In genomic region chr5:69333668-69334315, GRCh38 we compare ENCODE assay signal across 7 cellular contexts. TPM values are rescaled to one million over a fixed set of nuclear protein-coding genes. Genes with fewer than 3 reads are reported as not detected.
DNase-seq lines count a peak whose midpoint lies in the region; ATAC-seq and TF ChIP-seq lines count a peak whose summit lies in the region.
"Not testable (repeated sequence)": the region's sequence is repeated elsewhere in the genome, so short reads cannot be mapped to it uniquely, and the experiment has no call there.

No MANE protein-coding gene starts in this region.

- not testable (repeated sequence) for H3K27me3 ChIP-seq in CD4-positive, CD25-positive, alpha-beta regulatory T cell (ENCODE audit: control insufficient read depth, insufficient read depth, low read length); right lobe of liver

- H3K4me3 ChIP-seq in CD4-positive, CD25-positive, alpha-beta regulatory T cell (ENCODE audit: low read depth, low read length); HEK293 (ENCODE audit: low read depth, low read length); right lobe of liver: not testable (repeated sequence)

- H3K27ac ChIP-seq in CD4-positive, CD25-positive, alpha-beta regulatory T cell (ENCODE audit: insufficient read depth, low read length, poor library complexity, severe bottlenecking); HEK293 (ENCODE audit: extremely low read depth, low read depth, low read length); right lobe of liver: not testable (repeated sequence)
- H3K27ac ChIP-seq in RWPE1: peak overlapping the region; percentile 72

- H3K27me3 Mint-ChIP-seq in CD4-positive, CD25-positive, alpha-beta regulatory T cell; activated T-helper 17 cell treated with anti-CD3 and anti-CD28 coated beads, Interleukin-2, amount 50 U/mL, for 72 hours; osteocyte (ENCODE audit: unreplicated experiment): not testable (repeated sequence)

- CTCF ChIA-PET in HEK293 (lab: Yijun Ruan, JAX): interaction anchor here (0.6 to 2.7 kb wide), 14 partner anchors 14 to 798 kb away, joined by 3 to 12 read pairs (median 3); partner anchors contain the start of gene SLC30A5
- CTCF ChIA-PET in RWPE1 (lab: Yijun Ruan, JAX): interaction anchor here (0.6 to 1.4 kb wide), 2 partner anchors 12 to 180 kb away, joined by 3 to 6 read pairs; no protein-coding TSS in a partner anchor

- H3K4me3 Mint-ChIP-seq in CD4-positive, CD25-positive, alpha-beta regulatory T cell: peak overlapping the region in 3 of 4 donors; percentile 15 to 47 (median 41)
- H3K4me3 Mint-ChIP-seq in activated T-helper 17 cell treated with anti-CD3 and anti-CD28 coated beads, Interleukin-2, amount 50 U/mL, for 72 hours: peak overlapping the region; percentile 94
- not testable (repeated sequence) for H3K4me3 Mint-ChIP-seq in osteocyte (ENCODE audit: unreplicated experiment)

- not testable (repeated sequence) for TF ChIP-seq POLR2A in right lobe of liver (IDR thresholded peaks at IDR 0.05)

- not testable (repeated sequence) for H3K36me3 ChIP-seq in CD4-positive, CD25-positive, alpha-beta regulatory T cell (ENCODE audit: control insufficient read depth, insufficient read depth, low read length); HEK293 (ENCODE audit: control insufficient read depth in 2 of 2, insufficient read depth in 1 of 2, low read length in 2 of 2); right lobe of liver

- H3K9me3 ChIP-seq in CD4-positive, CD25-positive, alpha-beta regulatory T cell (ENCODE audit: control insufficient read depth in 2 of 2, low read length in 2 of 2); HEK293 (ENCODE audit: control insufficient read depth, insufficient read depth, low read depth, low read length); right lobe of liver: not testable (repeated sequence)

- POLR2A ChIA-PET in HEK293 (lab: Yijun Ruan, JAX): interaction anchor here (0.6 to 1.4 kb wide), 3 partner anchors 15 to 240 kb away, joined by 3 to 4 read pairs (median 3); partner anchors contain the start of gene SLC30A5
- POLR2A ChIA-PET in RWPE1 (lab: Yijun Ruan, JAX; ENCODE audit: low non-redundant PET): not testable (repeated sequence)

- not testable (repeated sequence) for TF ChIP-seq CTCF in HEK293 (tag by site-specific recombination; IDR thresholded peaks at IDR 0.05); RWPE1 (conservative IDR thresholded peaks at IDR 0.05; ENCODE audit: low read depth); right lobe of liver (IDR thresholded peaks at IDR 0.05); osteocyte (IDR thresholded peaks at IDR 0.05)

- ATAC-seq in CD4-positive, CD25-positive, alpha-beta regulatory T cell (ENCODE audit: low read depth in 2 of 2); activated T-helper 17 cell treated with anti-CD3 and anti-CD28 coated beads, Interleukin-2, amount 50 U/mL, for 72 hours (replicated peaks); right lobe of liver: not testable (repeated sequence)
- ATAC-seq in Right ventricle myocardium inferior: peak; percentile 27

- peaks cover 13 to 23% (median 18%) of the 10 kb centered on the region in 4 donors for H3K4me1 Mint-ChIP-seq in CD4-positive, CD25-positive, alpha-beta regulatory T cell
- H3K4me1 Mint-ChIP-seq in activated T-helper 17 cell treated with anti-CD3 and anti-CD28 coated beads, Interleukin-2, amount 50 U/mL, for 72 hours: peaks cover 17% of the 10 kb centered on the region
- not testable (repeated sequence) for H3K4me1 Mint-ChIP-seq in osteocyte (ENCODE audit: unreplicated experiment)

- not testable (repeated sequence) for DNase-seq in CD4-positive, CD25-positive, alpha-beta regulatory T cell; RWPE1 (ENCODE audit: low spot score); Right ventricle myocardium inferior (ENCODE audit: missing footprints)
- DNase-seq in right lobe of liver (peak in 2 of 3 donors; percentile 29 to 45), osteocyte (ENCODE audit: extremely low spot score, unreplicated experiment) (peak; percentile 77)

- not testable (repeated sequence) for H3K4me1 ChIP-seq in CD4-positive, CD25-positive, alpha-beta regulatory T cell (ENCODE audit: control insufficient read depth, insufficient read depth, low read length, poor library complexity, severe bottlenecking); HEK293 (ENCODE audit: control insufficient read depth, insufficient read depth, low read length); right lobe of liver

- intact Hi-C loops in Right ventricle myocardium inferior (cut with DNase I): loop anchor here (2.0 to 5.0 kb wide), 4 partner anchors 96 to 291 kb away; partner anchors contain the start of genes CCNB1 and SLC30A5
- intact Hi-C loops in right lobe of liver (cut with DNase I): not testable (repeated sequence)

- not testable (repeated sequence) for H3K9me3 Mint-ChIP-seq in CD4-positive, CD25-positive, alpha-beta regulatory T cell; activated T-helper 17 cell treated with anti-CD3 and anti-CD28 coated beads, Interleukin-2, amount 50 U/mL, for 72 hours; osteocyte (ENCODE audit: unreplicated experiment)

- 86% methylated on average over 4 of the region's 25 CpGs for WGBS in right lobe of liver (ENCODE audit: insufficient coverage, low coverage, low lambda C conversion rate, missing lambda C conversion rate)

- H3K27ac Mint-ChIP-seq in CD4-positive, CD25-positive, alpha-beta regulatory T cell: peak overlapping the region in 1 of 3 donors; percentile 56
- H3K27ac Mint-ChIP-seq in activated T-helper 17 cell treated with anti-CD3 and anti-CD28 coated beads, Interleukin-2, amount 50 U/mL, for 72 hours; osteocyte (ENCODE audit: unreplicated experiment): not testable (repeated sequence)

- H3K36me3 Mint-ChIP-seq in CD4-positive, CD25-positive, alpha-beta regulatory T cell; activated T-helper 17 cell treated with anti-CD3 and anti-CD28 coated beads, Interleukin-2, amount 50 U/mL, for 72 hours (ENCODE audit: low read depth); osteocyte (ENCODE audit: unreplicated experiment): not testable (repeated sequence)

RNA-seq across cellular contexts. Expression of gene CCDC125, which starts 1.2 kb away (rescaled TPM):
- 3.7 TPM for total RNA-seq in CD4-positive, CD25-positive, alpha-beta regulatory T cell
- polyA plus RNA-seq in CD4-positive, CD25-positive, alpha-beta regulatory T cell: 1 to 10 TPM in 3 of 4 donors, under 1 TPM in 1; 0.82 to 1.8 (median 1.5) TPM
- 10 to 100 TPM; 12.6 to 17.8 TPM for total RNA-seq in activated T-helper 17 cell treated with anti-CD3 and anti-CD28 coated beads, Interleukin-2, amount 50 U/mL, for 72 hours
- total RNA-seq in Right ventricle myocardium inferior (3.7 TPM), right lobe of liver (10 to 100 TPM; 12.8 to 19.3 (median 15.1) TPM), osteocyte (2.4 and 2.6 TPM in 2 replicates)

RNA-seq across cellular contexts. Expression of gene AK6, which starts 35.5 kb away (rescaled TPM):
- total RNA-seq in CD4-positive, CD25-positive, alpha-beta regulatory T cell: 9.8 TPM
- polyA plus RNA-seq in CD4-positive, CD25-positive, alpha-beta regulatory T cell: 10 to 100 TPM; 62.2 to 98.1 (median 82.7) TPM
- 10 to 100 TPM; 52.3 to 76.4 TPM for total RNA-seq in activated T-helper 17 cell treated with anti-CD3 and anti-CD28 coated beads, Interleukin-2, amount 50 U/mL, for 72 hours
- 47.5 TPM for total RNA-seq in Right ventricle myocardium inferior
- total RNA-seq in right lobe of liver: 10 to 100 TPM; 17.5 to 24.1 (median 21.5) TPM
- total RNA-seq in osteocyte: 29.6 and 31.0 TPM in 2 replicates

RNA-seq across cellular contexts. Expression of gene TAF9, which starts 35.5 kb away (rescaled TPM):
- total RNA-seq in CD4-positive, CD25-positive, alpha-beta regulatory T cell: 47.7 TPM
- polyA plus RNA-seq in CD4-positive, CD25-positive, alpha-beta regulatory T cell: 100 to 1,000 TPM; 136 to 163 (median 145) TPM
- total RNA-seq in activated T-helper 17 cell treated with anti-CD3 and anti-CD28 coated beads, Interleukin-2, amount 50 U/mL, for 72 hours: 10 to 100 TPM; 60.0 to 89.0 TPM
- 31.6 TPM for total RNA-seq in Right ventricle myocardium inferior
- 10 to 100 TPM; 15.5 to 33.8 (median 26.0) TPM for total RNA-seq in right lobe of liver
- total RNA-seq in osteocyte: 66.9 and 69.3 TPM in 2 replicates

RNA-seq across cellular contexts. Expression of gene RAD17, which starts 35.8 kb away (rescaled TPM):
- 23.3 TPM for total RNA-seq in CD4-positive, CD25-positive, alpha-beta regulatory T cell
- polyA plus RNA-seq in CD4-positive, CD25-positive, alpha-beta regulatory T cell: 10 to 100 TPM; 16.5 to 23.2 (median 18.9) TPM
- total RNA-seq in activated T-helper 17 cell treated with anti-CD3 and anti-CD28 coated beads, Interleukin-2, amount 50 U/mL, for 72 hours: 10 to 100 TPM; 25.8 to 28.2 TPM
- total RNA-seq in Right ventricle myocardium inferior (19.5 TPM), right lobe of liver (10 to 100 TPM in 2 of 6 experiments, 1 to 10 TPM in 4; 8.4 to 11.5 (median 9.4) TPM), osteocyte (30.1 and 30.6 TPM in 2 replicates)
